12 cellular contexts compared by ENCODE assay signal in the genomic region with DNA sequence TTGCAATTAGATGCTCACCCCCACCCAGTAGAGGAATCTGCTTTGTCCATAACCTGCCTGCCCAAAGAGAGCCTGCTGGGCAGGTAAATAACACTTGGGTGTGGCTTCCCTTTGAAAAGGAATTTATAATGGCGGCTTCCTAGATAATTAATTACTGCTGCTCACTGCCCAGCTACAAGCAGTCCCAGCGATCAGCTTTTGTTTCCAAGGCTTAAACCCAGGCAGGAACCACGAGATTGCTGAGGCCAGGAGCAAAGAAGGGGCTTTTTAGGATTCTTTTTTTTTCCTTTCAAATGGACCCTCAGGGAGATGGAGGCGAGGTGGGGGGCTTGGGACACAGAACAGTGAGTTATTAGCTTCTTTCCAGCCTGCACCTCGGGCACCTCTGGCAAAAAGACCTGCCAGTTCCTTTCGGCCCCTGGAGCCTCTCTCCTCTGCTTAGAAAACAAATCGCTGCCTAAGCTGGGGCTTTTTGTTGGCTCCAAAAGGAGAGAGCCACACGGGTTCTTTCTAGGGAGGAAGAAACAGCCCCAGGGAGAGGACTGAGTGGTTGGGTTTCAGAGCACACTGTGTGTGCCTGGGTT.
DNase-seq lines count a peak whose midpoint lies in the region; ATAC-seq and TF ChIP-seq lines count a peak whose summit lies in the region.
"Had no signal": no experiment of that assay in that cellular context is flagged by ENCODE, and none has a peak within 500 bp of the region (broad histone marks: within the 10 kb centered on the region; RNA-seq: fewer than 3 reads in every experiment).

No MANE protein-coding gene starts in this region.

- peak overlapping the region; percentile 82 for H3K27ac Mint-ChIP-seq in neural crest cell (ENCODE audit: unreplicated experiment)
- H3K27ac Mint-ChIP-seq in activated T-helper 1 cell treated with anti-CD3 and anti-CD28 coated beads, Interleukin-12 subunit alpha, Interleukin-12 subunit beta, Interleukin-2, Interleukin-4 antibody, amounts not matched to agents 30 ng/mL and 10 ng/mL and 1 ng/mL, durations not matched to agents 14 hours and 24 hours and 36 hours, result no peak overlapping the region
- H3K27ac Mint-ChIP-seq: IgD-negative memory B cell had no signal

- TF ChIP-seq CTCF in neural crest cell (conservative IDR thresholded peaks at IDR 0.05), result no peak

- DNase-seq in ELF-1 (ENCODE audit: low read depth, low spot score), result peak; percentile 86
- peak; percentile 88 for DNase-seq in NCI-H69 (lab: John Stamatoyannopoulos, UW)
- DNase-seq in globus pallidus (ENCODE audit: low spot score), result peak; percentile 3
- DNase-seq in neural crest cell (ENCODE audit: low read depth, low spot score), result no peak
- DNase-seq in D341Med (ENCODE audit: low spot score), result no peak
- no peak for DNase-seq in activated T-helper 1 cell treated with anti-CD3 and anti-CD28 coated beads, Interleukin-12 subunit alpha, Interleukin-12 subunit beta, Interleukin-2, Interleukin-4 antibody, amounts not matched to agents 30 ng/mL and 10 ng/mL and 1 ng/mL, durations not matched to agents 14 hours and 24 hours and 36 hours (ENCODE audit: low spot score)
- DNase-seq: activated CD4-positive, CD25-positive, alpha-beta regulatory T cell; NCI-H1436; NK-92 treated with Interleukin-12 subunit alpha and Interleukin-12 subunit beta, amount 100 ng/mL, for 24 hours had no signal

- H3K9me3 Mint-ChIP-seq in neural crest cell, result no peaks in the 10 kb centered on the region
- no peaks in the 10 kb centered on the region for H3K9me3 Mint-ChIP-seq in activated T-helper 1 cell treated with anti-CD3 and anti-CD28 coated beads, Interleukin-12 subunit alpha, Interleukin-12 subunit beta, Interleukin-2, Interleukin-4 antibody, amounts not matched to agents 30 ng/mL and 10 ng/mL and 1 ng/mL, durations not matched to agents 14 hours and 24 hours and 36 hours

- H3K4me1 Mint-ChIP-seq in neural crest cell, result peaks cover 79% of the 10 kb centered on the region
- H3K4me1 Mint-ChIP-seq in activated T-helper 1 cell treated with anti-CD3 and anti-CD28 coated beads, Interleukin-12 subunit alpha, Interleukin-12 subunit beta, Interleukin-2, Interleukin-4 antibody, amounts not matched to agents 30 ng/mL and 10 ng/mL and 1 ng/mL, durations not matched to agents 14 hours and 24 hours and 36 hours (ENCODE audit: low read depth), result no peaks in the 10 kb centered on the region
- H3K4me1 Mint-ChIP-seq: IgD-negative memory B cell had no signal

- no peaks in the 10 kb centered on the region for H3K27me3 Mint-ChIP-seq in neural crest cell (ENCODE audit: low read depth)
- peaks cover 26% of the 10 kb centered on the region for H3K27me3 Mint-ChIP-seq in activated T-helper 1 cell treated with anti-CD3 and anti-CD28 coated beads, Interleukin-12 subunit alpha, Interleukin-12 subunit beta, Interleukin-2, Interleukin-4 antibody, amounts not matched to agents 30 ng/mL and 10 ng/mL and 1 ng/mL, durations not matched to agents 14 hours and 24 hours and 36 hours (ENCODE audit: insufficient read depth)

- intact Hi-C loops in activated T-helper 1 cell treated with anti-CD3 and anti-CD28 coated beads, Interleukin-12 subunit alpha, Interleukin-12 subunit beta, Interleukin-2, Interleukin-4 antibody, amounts not matched to agents 30 ng/mL and 10 ng/mL and 1 ng/mL, durations not matched to agents 14 hours and 24 hours and 36 hours (cut with micrococcal nuclease), result no loop called here

- peak overlapping the region; percentile 56 for H3K4me3 Mint-ChIP-seq in neural crest cell
- no peak overlapping the region for H3K4me3 Mint-ChIP-seq in activated T-helper 1 cell treated with anti-CD3 and anti-CD28 coated beads, Interleukin-12 subunit alpha, Interleukin-12 subunit beta, Interleukin-2, Interleukin-4 antibody, amounts not matched to agents 30 ng/mL and 10 ng/mL and 1 ng/mL, durations not matched to agents 14 hours and 24 hours and 36 hours
- H3K4me3 Mint-ChIP-seq: IgD-negative memory B cell had no signal

- ATAC-seq in GM21381 (IDR thresholded peaks at IDR 0.05; ENCODE audit: unreplicated experiment) (no peak), HG02938 (IDR thresholded peaks at IDR 0.05; ENCODE audit: unreplicated experiment) (no peak)

- H3K36me3 Mint-ChIP-seq in neural crest cell (ENCODE audit: low read depth), result peaks cover 20% of the 10 kb centered on the region
- no peaks in the 10 kb centered on the region for H3K36me3 Mint-ChIP-seq in activated T-helper 1 cell treated with anti-CD3 and anti-CD28 coated beads, Interleukin-12 subunit alpha, Interleukin-12 subunit beta, Interleukin-2, Interleukin-4 antibody, amounts not matched to agents 30 ng/mL and 10 ng/mL and 1 ng/mL, durations not matched to agents 14 hours and 24 hours and 36 hours (ENCODE audit: low read depth)

Comparison
In these comparisons a context has a peak if more than half of its experiments do, and no peak if none do; other contexts are left out.
1. DNase-seq: peak in ELF-1 (single experiment), NCI-H69 (single experiment) and globus pallidus (single experiment); none in neural crest cell (single experiment), D341Med (single experiment) and activated T-helper 1 cell treated with anti-CD3 and anti-CD28 coated beads, Interleukin-12 subunit alpha, Interleukin-12 subunit beta, Interleukin-2, Interleukin-4 antibody, amounts not matched to agents 30 ng/mL and 10 ng/mL and 1 ng/mL, durations not matched to agents 14 hours and 24 hours and 36 hours (single experiment).